In the genomic region with DNA sequence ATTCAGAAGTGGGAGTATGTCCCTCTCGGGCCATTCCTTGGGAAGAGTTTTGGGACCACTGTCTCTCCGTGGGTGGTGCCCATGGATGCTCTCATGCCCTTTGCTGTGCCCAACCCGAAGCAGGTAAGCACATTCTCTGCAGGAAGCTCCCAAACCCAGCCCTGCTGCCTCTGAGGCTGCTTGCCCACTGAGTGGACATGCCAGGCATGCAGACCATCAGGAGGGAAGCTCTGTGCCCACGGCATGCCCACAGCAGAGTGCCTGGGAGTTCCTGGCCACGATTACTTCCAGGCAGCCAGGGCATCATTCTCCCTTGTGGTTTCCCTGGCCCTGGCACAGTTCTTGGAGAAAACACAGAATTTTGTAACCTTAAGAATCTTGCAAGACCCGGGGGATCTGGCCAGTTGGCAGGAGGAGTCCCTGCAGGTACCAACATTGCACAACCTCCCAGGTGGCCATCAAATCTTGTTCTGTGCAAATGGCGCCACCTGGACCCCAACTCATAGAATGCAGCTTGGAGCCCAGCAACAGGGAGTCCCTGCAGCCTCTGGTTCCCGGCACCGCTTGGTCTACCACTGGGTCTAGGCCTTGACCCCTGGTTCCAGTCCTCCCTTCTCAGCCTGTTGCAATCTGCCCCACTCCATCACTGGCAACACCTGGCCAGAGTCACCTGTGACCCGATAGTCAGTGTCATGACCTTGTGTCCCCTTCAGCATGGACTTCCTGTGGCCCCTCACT, we compare ENCODE assay signal across 1 cellular context.
TF ChIP-seq lines count a peak whose summit lies in the region.

No MANE protein-coding gene starts in this region.

TF ChIP-seq in HepG2, 621 proteins besides CTCF, POLR2A, EP300 and RAD21 (continued from another document and continues in another):
- TF ChIP-seq, protein P1, sequence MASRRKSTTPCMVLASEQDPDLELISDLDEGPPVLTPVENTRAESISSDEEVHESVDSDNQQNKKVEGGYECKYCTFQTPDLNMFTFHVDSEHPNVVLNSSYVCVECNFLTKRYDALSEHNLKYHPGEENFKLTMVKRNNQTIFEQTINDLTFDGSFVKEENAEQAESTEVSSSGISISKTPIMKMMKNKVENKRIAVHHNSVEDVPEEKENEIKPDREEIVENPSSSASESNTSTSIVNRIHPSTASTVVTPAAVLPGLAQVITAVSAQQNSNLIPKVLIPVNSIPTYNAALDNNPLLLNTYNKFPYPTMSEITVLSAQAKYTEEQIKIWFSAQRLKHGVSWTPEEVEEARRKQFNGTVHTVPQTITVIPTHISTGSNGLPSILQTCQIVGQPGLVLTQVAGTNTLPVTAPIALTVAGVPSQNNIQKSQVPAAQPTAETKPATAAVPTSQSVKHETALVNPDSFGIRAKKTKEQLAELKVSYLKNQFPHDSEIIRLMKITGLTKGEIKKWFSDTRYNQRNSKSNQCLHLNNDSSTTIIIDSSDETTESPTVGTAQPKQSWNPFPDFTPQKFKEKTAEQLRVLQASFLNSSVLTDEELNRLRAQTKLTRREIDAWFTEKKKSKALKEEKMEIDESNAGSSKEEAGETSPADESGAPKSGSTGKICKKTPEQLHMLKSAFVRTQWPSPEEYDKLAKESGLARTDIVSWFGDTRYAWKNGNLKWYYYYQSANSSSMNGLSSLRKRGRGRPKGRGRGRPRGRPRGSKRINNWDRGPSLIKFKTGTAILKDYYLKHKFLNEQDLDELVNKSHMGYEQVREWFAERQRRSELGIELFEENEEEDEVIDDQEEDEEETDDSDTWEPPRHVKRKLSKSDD (CRISPR knock-in tag; IDR thresholded peaks at IDR 0.05; ENCODE audit: low read depth) = 0 out of 2 replicates have a peak, but pooled peaks have one; percentile 53
- TF ChIP-seq, protein P2, sequence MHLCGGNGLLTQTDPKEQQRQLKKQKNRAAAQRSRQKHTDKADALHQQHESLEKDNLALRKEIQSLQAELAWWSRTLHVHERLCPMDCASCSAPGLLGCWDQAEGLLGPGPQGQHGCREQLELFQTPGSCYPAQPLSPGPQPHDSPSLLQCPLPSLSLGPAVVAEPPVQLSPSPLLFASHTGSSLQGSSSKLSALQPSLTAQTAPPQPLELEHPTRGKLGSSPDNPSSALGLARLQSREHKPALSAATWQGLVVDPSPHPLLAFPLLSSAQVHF (CRISPR knock-in tag; IDR thresholded peaks at IDR 0.05) = no peak
- TF ChIP-seq ZFY (CRISPR knock-in tag; IDR thresholded peaks at IDR 0.05) (0 out of 2 replicates have a peak, but pooled peaks have one; percentile 27), NONO (IDR thresholded peaks at IDR 0.05) (no peak), NONO (CRISPR knock-in tag; conservative IDR thresholded peaks at IDR 0.05) (peak; percentile 35; the same call in 1 of the 2 replicates), TAF15 (IDR thresholded peaks at IDR 0.05; ENCODE audit: low read depth, low read length, poor library complexity, severe bottlenecking) (no peak), HNF4A (CRISPR knock-in tag; IDR thresholded peaks at IDR 0.05) (peak; percentile 60), NR2F6 (IDR thresholded peaks at IDR 0.05) (peak; percentile 48; the same call in 1 of the 2 replicates), NR2F6 (CRISPR knock-in tag; IDR thresholded peaks at IDR 0.05) (peak; percentile 53; the same call in 1 of the 2 replicates), EZH2 (conservative IDR thresholded peaks at IDR 0.05; ENCODE audit: low read depth, low read length) (no peak), STAG1 (CRISPR knock-in tag; IDR thresholded peaks at IDR 0.05) (peak; percentile 95), NR2F1 (CRISPR knock-in tag; IDR thresholded peaks at IDR 0.05) (no peak), ZNF17 (CRISPR knock-in tag; IDR thresholded peaks at IDR 0.05) (no peak), TP53 (CRISPR knock-in tag; conservative IDR thresholded peaks at IDR 0.05) (no peak), FOXA3 (CRISPR knock-in tag; IDR thresholded peaks at IDR 0.05) (peak; percentile 27; the same call in 1 of the 2 replicates), ZNF234 (CRISPR knock-in tag; conservative IDR thresholded peaks at IDR 0.05) (no peak), MTA3 (CRISPR knock-in tag; IDR thresholded peaks at IDR 0.05) (no peak), YEATS2 (CRISPR knock-in tag; IDR thresholded peaks at IDR 0.05; ENCODE audit: borderline replicate concordance) (no peak), AHR (CRISPR knock-in tag; IDR thresholded peaks at IDR 0.05) (peak; percentile 39; the same call in 1 of the 2 replicates), ZNF841 (CRISPR knock-in tag; IDR thresholded peaks at IDR 0.05; ENCODE audit: borderline replicate concordance) (no peak), FOXO1 (CRISPR knock-in tag; IDR thresholded peaks at IDR 0.05) (peak; percentile 21; the same call in 1 of the 2 replicates), SSRP1 (CRISPR knock-in tag; IDR thresholded peaks at IDR 0.05) (no peak), HOXA5 (CRISPR knock-in tag; IDR thresholded peaks at IDR 0.05) (no peak), ZBTB1 (CRISPR knock-in tag; IDR thresholded peaks at IDR 0.05; ENCODE audit: borderline replicate concordance) (no peak), REL (CRISPR knock-in tag; conservative IDR thresholded peaks at IDR 0.05) (no peak), KAT8 (CRISPR knock-in tag; IDR thresholded peaks at IDR 0.05) (0 out of 2 replicates have a peak, but pooled peaks have one; percentile 31), HHEX (CRISPR knock-in tag; IDR thresholded peaks at IDR 0.05) (no peak), THYN1 (CRISPR knock-in tag; IDR thresholded peaks at IDR 0.05; ENCODE audit: borderline replicate concordance, low read depth) (no peak), ZMYM2 (CRISPR knock-in tag; IDR thresholded peaks at IDR 0.05) (no peak), ZNF761 (CRISPR knock-in tag; conservative IDR thresholded peaks at IDR 0.05) (no peak), HIVEP1 (CRISPR knock-in tag; IDR thresholded peaks at IDR 0.05) (peak; percentile 79), IRF2 (CRISPR knock-in tag; IDR thresholded peaks at IDR 0.05) (0 out of 2 replicates have a peak, but pooled peaks have one; percentile 35), KLF16 (CRISPR knock-in tag; IDR thresholded peaks at IDR 0.05) (no peak), U2AF2 (IDR thresholded peaks at IDR 0.05; ENCODE audit: low read depth, low read length) (no peak)
- TF ChIP-seq, protein P3, sequence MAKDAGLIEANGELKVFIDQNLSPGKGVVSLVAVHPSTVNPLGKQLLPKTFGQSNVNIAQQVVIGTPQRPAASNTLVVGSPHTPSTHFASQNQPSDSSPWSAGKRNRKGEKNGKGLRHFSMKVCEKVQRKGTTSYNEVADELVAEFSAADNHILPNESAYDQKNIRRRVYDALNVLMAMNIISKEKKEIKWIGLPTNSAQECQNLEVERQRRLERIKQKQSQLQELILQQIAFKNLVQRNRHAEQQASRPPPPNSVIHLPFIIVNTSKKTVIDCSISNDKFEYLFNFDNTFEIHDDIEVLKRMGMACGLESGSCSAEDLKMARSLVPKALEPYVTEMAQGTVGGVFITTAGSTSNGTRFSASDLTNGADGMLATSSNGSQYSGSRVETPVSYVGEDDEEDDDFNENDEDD (CRISPR knock-in tag; IDR thresholded peaks at IDR 0.05; ENCODE audit: borderline replicate concordance) = no peak
- TF ChIP-seq, protein P4, sequence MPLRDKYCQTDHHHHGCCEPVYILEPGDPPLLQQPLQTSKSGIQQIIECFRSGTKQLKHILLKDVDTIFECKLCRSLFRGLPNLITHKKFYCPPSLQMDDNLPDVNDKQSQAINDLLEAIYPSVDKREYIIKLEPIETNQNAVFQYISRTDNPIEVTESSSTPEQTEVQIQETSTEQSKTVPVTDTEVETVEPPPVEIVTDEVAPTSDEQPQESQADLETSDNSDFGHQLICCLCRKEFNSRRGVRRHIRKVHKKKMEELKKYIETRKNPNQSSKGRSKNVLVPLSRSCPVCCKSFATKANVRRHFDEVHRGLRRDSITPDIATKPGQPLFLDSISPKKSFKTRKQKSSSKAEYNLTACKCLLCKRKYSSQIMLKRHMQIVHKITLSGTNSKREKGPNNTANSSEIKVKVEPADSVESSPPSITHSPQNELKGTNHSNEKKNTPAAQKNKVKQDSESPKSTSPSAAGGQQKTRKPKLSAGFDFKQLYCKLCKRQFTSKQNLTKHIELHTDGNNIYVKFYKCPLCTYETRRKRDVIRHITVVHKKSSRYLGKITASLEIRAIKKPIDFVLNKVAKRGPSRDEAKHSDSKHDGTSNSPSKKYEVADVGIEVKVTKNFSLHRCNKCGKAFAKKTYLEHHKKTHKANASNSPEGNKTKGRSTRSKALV (CRISPR knock-in tag; IDR thresholded peaks at IDR 0.05) = no peak
- TF ChIP-seq, protein P5, sequence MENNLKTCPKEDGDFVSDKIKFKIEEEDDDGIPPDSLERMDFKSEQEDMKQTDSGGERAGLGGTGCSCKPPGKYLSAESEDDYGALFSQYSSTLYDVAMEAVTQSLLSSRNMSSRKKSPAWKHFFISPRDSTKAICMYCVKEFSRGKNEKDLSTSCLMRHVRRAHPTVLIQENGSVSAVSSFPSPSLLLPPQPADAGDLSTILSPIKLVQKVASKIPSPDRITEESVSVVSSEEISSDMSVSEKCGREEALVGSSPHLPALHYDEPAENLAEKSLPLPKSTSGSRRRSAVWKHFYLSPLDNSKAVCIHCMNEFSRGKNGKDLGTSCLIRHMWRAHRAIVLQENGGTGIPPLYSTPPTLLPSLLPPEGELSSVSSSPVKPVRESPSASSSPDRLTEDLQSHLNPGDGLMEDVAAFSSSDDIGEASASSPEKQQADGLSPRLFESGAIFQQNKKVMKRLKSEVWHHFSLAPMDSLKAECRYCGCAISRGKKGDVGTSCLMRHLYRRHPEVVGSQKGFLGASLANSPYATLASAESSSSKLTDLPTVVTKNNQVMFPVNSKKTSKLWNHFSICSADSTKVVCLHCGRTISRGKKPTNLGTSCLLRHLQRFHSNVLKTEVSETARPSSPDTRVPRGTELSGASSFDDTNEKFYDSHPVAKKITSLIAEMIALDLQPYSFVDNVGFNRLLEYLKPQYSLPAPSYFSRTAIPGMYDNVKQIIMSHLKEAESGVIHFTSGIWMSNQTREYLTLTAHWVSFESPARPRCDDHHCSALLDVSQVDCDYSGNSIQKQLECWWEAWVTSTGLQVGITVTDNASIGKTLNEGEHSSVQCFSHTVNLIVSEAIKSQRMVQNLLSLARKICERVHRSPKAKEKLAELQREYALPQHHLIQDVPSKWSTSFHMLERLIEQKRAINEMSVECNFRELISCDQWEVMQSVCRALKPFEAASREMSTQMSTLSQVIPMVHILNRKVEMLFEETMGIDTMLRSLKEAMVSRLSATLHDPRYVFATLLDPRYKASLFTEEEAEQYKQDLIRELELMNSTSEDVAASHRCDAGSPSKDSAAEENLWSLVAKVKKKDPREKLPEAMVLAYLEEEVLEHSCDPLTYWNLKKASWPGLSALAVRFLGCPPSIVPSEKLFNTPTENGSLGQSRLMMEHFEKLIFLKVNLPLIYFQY (CRISPR knock-in tag; IDR thresholded peaks at IDR 0.05; ENCODE audit: borderline replicate concordance) = 0 out of 2 replicates have a peak, but pooled peaks have one; percentile 30
- TF ChIP-seq, protein P6, sequence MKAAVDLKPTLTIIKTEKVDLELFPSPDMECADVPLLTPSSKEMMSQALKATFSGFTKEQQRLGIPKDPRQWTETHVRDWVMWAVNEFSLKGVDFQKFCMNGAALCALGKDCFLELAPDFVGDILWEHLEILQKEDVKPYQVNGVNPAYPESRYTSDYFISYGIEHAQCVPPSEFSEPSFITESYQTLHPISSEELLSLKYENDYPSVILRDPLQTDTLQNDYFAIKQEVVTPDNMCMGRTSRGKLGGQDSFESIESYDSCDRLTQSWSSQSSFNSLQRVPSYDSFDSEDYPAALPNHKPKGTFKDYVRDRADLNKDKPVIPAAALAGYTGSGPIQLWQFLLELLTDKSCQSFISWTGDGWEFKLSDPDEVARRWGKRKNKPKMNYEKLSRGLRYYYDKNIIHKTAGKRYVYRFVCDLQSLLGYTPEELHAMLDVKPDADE (CRISPR knock-in tag; IDR thresholded peaks at IDR 0.05) = no peak
